Comparison of ENCODE assay signal across 11 cellular contexts in the genomic region with DNA sequence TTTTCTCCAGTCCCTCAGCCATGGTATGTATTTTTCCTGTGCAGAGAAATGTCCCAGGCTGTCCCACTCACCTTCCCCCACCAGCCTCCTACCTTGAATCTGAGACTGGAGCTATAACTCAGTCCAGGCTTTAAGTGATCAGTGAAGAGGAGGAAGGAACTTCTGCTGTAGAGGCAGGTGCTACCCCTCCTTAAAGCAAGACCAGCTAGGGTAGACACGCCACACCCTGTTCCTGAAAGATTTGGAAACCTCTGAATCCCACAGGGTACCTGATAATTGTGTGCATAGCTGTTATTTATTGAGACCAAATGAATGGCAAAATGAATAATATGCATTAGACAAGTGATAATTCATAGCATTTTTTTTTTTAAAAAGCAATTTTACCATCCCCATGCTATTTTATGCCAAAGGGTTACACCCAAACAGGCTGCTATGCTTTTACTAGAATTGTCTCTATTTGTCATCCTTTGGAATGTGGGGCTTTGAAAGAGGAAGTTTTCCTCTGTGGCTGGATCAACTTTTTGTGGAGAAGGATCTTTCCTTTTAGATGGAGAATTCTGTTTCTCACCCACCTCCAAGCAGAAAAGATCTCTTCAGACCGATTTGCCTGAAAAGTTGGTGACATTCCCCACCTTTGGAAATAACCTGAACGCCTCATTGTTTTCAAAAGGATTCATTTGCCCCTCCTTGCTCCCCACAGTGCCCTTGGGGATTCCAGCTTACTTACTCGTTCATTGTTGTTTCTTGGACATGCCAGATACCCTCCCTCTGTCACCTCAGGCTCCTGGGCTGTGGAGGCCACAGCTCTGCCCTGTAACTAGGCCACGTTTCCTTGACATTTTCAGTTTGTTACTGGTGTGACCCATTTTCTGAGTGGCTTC.
DNase-seq lines count a peak whose midpoint lies in the region; ATAC-seq and TF ChIP-seq lines count a peak whose summit lies in the region.
"Had no signal": no experiment of that assay in that cellular context is flagged by ENCODE, and none has a peak within 500 bp of the region (broad histone marks: within the 10 kb centered on the region; RNA-seq: fewer than 3 reads in every experiment).

No MANE protein-coding gene starts in this region.

- peak overlapping the region; percentile 100 for H3K4ac ChIP-seq in IMR-90 (ENCODE audit: low read depth, low read length)

- H3K9me3 ChIP-seq in IMR-90 (ENCODE audit: control insufficient read depth, insufficient read depth, low read length) = no peaks in the 10 kb centered on the region
- no peaks in the 10 kb centered on the region for H3K9me3 ChIP-seq in colonic mucosa
- H3K9me3 ChIP-seq in lung (ENCODE audit: control insufficient read depth in 2 of 2, insufficient read depth in 1 of 2, low read length in 1 of 2) = no peaks in the 10 kb centered on the region
- no peaks in the 10 kb centered on the region for H3K9me3 ChIP-seq in tibial nerve

- TF ChIP-seq EP300 in tibial nerve (IDR thresholded peaks at IDR 0.05) = no peak

- H4K5ac ChIP-seq in IMR-90 (ENCODE audit: low read depth, low read length) = peak overlapping the region; percentile 99

- peak; percentile 47 for ATAC-seq in IMR-90 (ENCODE audit: low read depth)
- ATAC-seq in lung (ENCODE audit: insufficient read depth, low FRiP score) = no peak
- no peak for ATAC-seq in HG03354 (IDR thresholded peaks at IDR 0.05; ENCODE audit: poor library complexity, severe bottlenecking, unreplicated experiment)
- no peak for ATAC-seq in HG03175 (IDR thresholded peaks at IDR 0.05; ENCODE audit: unreplicated experiment)

- peak overlapping the region; percentile 86 to 96 for H4K8ac ChIP-seq in IMR-90 (ENCODE audit: low read depth in 2 of 2, low read length in 2 of 2)

- CTCF ChIA-PET in IMR-90 (lab: Yijun Ruan, JAX) = interaction anchor here (1.7 kb wide), 1 partner anchor 249 kb away, joined by 4 read pairs; the partner anchor contains the start of gene NR3C1

- H3K27ac ChIP-seq in IMR-90 (ENCODE audit: insufficient read depth, low read length) (peak overlapping the region; percentile 100), colonic mucosa (peak overlapping the region; percentile 25), lung (ENCODE audit: low read depth in 1 of 2, low read length in 1 of 2) (peak overlapping the region; percentile 21 to 63), tibial nerve (peak overlapping the region in 3 of 4 donors; percentile 40 to 79 (median 72))

- no TSS peak for BruUV-seq in IMR-90 (replicated peaks; lab: Mats Ljungman, UMichigan)

- 30% methylated on average over 2 of the region's 5 CpGs; no CpG with 5 or more reads in 1 of the 2 experiments for WGBS in IMR-90 (ENCODE audit: extremely low coverage in 2 of 2, insufficient read length in 1 of 2), 2 experiments
- WGBS in lung, 2 donors = 85 to 96% methylated on average over 5 of the region's 5 CpGs
- 58 to 59% methylated on average over 5 of the region's 5 CpGs for whole genome bisulfite sequencing in tibial nerve, 2 donors

- no peak overlapping the region for H3K27ac Mint-ChIP-seq in activated naive CD8-positive, alpha-beta T cell treated with anti-CD3 and anti-CD28 coated beads for 36 hours
- H3K27ac Mint-ChIP-seq: T-helper 1 cell treated with Interleukin-12 subunit alpha and Interleukin-12 subunit beta and Interleukin-4 antibody, amounts not matched to agents 30 μg/mL and 1 μg/mL, for 36 hours had no signal

- no peak for TF ChIP-seq RAD21 in IMR-90 (IDR thresholded peaks at IDR 0.05; ENCODE audit: low read length)

- peak overlapping the region; percentile 97 for H2AK5ac ChIP-seq in IMR-90 (ENCODE audit: low read depth, low read length)

- no peak overlapping the region for H3K4me3 Mint-ChIP-seq in activated naive CD8-positive, alpha-beta T cell treated with anti-CD3 and anti-CD28 coated beads for 36 hours
- H3K4me3 Mint-ChIP-seq: IgD-negative memory B cell; T-helper 1 cell treated with Interleukin-12 subunit alpha and Interleukin-12 subunit beta and Interleukin-4 antibody, amounts not matched to agents 30 μg/mL and 1 μg/mL, for 36 hours had no signal

- peak overlapping the region; percentile 100 for H3K18ac ChIP-seq in IMR-90 (ENCODE audit: low read depth, low read length)

- peak overlapping the region; percentile 49 for H3K4me2 ChIP-seq in IMR-90 (ENCODE audit: low read depth, low read length)

- no peaks in the 10 kb centered on the region for H4K20me1 ChIP-seq in IMR-90 (ENCODE audit: insufficient read depth, low read length)

- no peaks in the 10 kb centered on the region for H3K36me3 ChIP-seq in IMR-90 (ENCODE audit: control insufficient read depth, insufficient read depth, low read length)
- H3K36me3 ChIP-seq in colonic mucosa = no peaks in the 10 kb centered on the region
- peaks cover 0 to 5% of the 10 kb centered on the region in 2 donors for H3K36me3 ChIP-seq in lung (ENCODE audit: control insufficient read depth in 2 of 2, insufficient read depth in 2 of 2, low read length in 2 of 2)
- peaks cover 0 to 14% (median 0%) of the 10 kb centered on the region in 3 donors for H3K36me3 ChIP-seq in tibial nerve

- peak overlapping the region; percentile 99 for H2BK20ac ChIP-seq in IMR-90 (ENCODE audit: low read depth, low read length)

- no peaks in the 10 kb centered on the region for H3K27me3 Mint-ChIP-seq in activated naive CD8-positive, alpha-beta T cell treated with anti-CD3 and anti-CD28 coated beads for 36 hours
- H3K27me3 Mint-ChIP-seq: IgD-negative memory B cell had no signal

- DNase-seq in IMR-90 (peak; percentile 42), colonic mucosa (no peak), lung (ENCODE audit: low spot score) (no peak), tibial nerve (ENCODE audit: low spot score in 2 of 2) (no peak), NCI-H2081 (lab: John Stamatoyannopoulos, UW) (no peak)
- DNase-seq in activated naive CD8-positive, alpha-beta T cell treated with anti-CD3 and anti-CD28 coated beads for 36 hours = no peak
- DNase-seq: central memory CD4-positive, alpha-beta T cell had no signal

- peak overlapping the region; percentile 98 for H3K14ac ChIP-seq in IMR-90 (replicated peaks; ENCODE audit: low read depth, low read length)

- peak overlapping the region; percentile 89 for H3K56ac ChIP-seq in IMR-90 (ENCODE audit: extremely low read depth, insufficient read depth, low read length)

- H3K9me1 ChIP-seq in IMR-90 (ENCODE audit: insufficient read depth, low read length) = peaks cover 17% of the 10 kb centered on the region

- H3K9ac ChIP-seq in IMR-90 (ENCODE audit: low read depth, low read length) (peak overlapping the region; percentile 69), colonic mucosa (ENCODE audit: low read depth in 2 of 2, low read length in 2 of 2) (no peak overlapping the region)

- POLR2A ChIA-PET in IMR-90 (lab: Charles Lee; ENCODE audit: unreplicated experiment) = interaction anchor here (1.2 kb wide), 1 partner anchor 16 kb away, joined by 3 read pairs; no protein-coding TSS in a partner anchor

- no peaks in the 10 kb centered on the region for H3K4me1 Mint-ChIP-seq in activated naive CD8-positive, alpha-beta T cell treated with anti-CD3 and anti-CD28 coated beads for 36 hours

- H3K79me1 ChIP-seq in IMR-90 (ENCODE audit: low read depth in 1 of 2, low read length in 2 of 2) = peaks cover 0 to 11% of the 10 kb centered on the region in 2 experiments; a peak in 2 of 4 replicates

- H3K27me3 ChIP-seq in IMR-90 (ENCODE audit: control insufficient read depth, insufficient read depth, low read length) (no peaks in the 10 kb centered on the region), colonic mucosa (no peaks in the 10 kb centered on the region), lung (ENCODE audit: control insufficient read depth, insufficient read depth) (no peaks in the 10 kb centered on the region), tibial nerve (no peaks in the 10 kb centered on the region)

- H3K4me3 ChIP-seq in IMR-90 (ENCODE audit: insufficient read depth, low read depth, low read length) (no peak overlapping the region), colonic mucosa (no peak overlapping the region), lung (no peak overlapping the region), tibial nerve (no peak overlapping the region)

- peak overlapping the region; percentile 75 for H2AK9ac ChIP-seq in IMR-90 (replicated peaks; ENCODE audit: low read depth, low read length, poor library complexity)

- dilution Hi-C loops in IMR-90 (cut with HindIII; ENCODE audit: low sequenced_read_pairs, unreplicated experiment) = no loop called here

- H3K23ac ChIP-seq in IMR-90 (ENCODE audit: low read depth, low read length) = peak overlapping the region; percentile 90

- H2BK120ac ChIP-seq in IMR-90 (ENCODE audit: low read depth, low read length) = peak overlapping the region; percentile 100

- H3K36me3 Mint-ChIP-seq in activated naive CD8-positive, alpha-beta T cell treated with anti-CD3 and anti-CD28 coated beads for 36 hours = peaks cover 15% of the 10 kb centered on the region

- intact Hi-C loops in IMR-90 (cut with micrococcal nuclease) = loop anchor here (10.0 kb wide), 1 partner anchor 1010 kb away; no protein-coding TSS in a partner anchor
- intact Hi-C loops in colonic mucosa (cut with DNase I) = no loop called here

- H4K91ac ChIP-seq in IMR-90 (ENCODE audit: insufficient read depth, low read depth, low read length) = peak overlapping the region; percentile 99

- no peaks in the 10 kb centered on the region for H3K9me3 Mint-ChIP-seq in activated naive CD8-positive, alpha-beta T cell treated with anti-CD3 and anti-CD28 coated beads for 36 hours
- H3K9me3 Mint-ChIP-seq: T-helper 1 cell treated with Interleukin-12 subunit alpha and Interleukin-12 subunit beta and Interleukin-4 antibody, amounts not matched to agents 30 μg/mL and 1 μg/mL, for 36 hours had no signal

- no peak for TF ChIP-seq POLR2A in IMR-90 (IDR thresholded peaks at IDR 0.05; ENCODE audit: low read depth, low read length)
- TF ChIP-seq POLR2A in tibial nerve (IDR thresholded peaks at IDR 0.05) = no peak

- peak overlapping the region; percentile 83 for H2AFZ ChIP-seq in IMR-90 (replicated peaks; ENCODE audit: low read length, poor library complexity)

- H3K4me1 ChIP-seq in IMR-90 (ENCODE audit: control insufficient read depth, insufficient read depth, low read length) = peaks cover 23% of the 10 kb centered on the region
- no peaks in the 10 kb centered on the region for H3K4me1 ChIP-seq in colonic mucosa
- peaks cover 11% of the 10 kb centered on the region in 2 donors for H3K4me1 ChIP-seq in lung (ENCODE audit: control insufficient read depth in 2 of 2, insufficient read depth in 2 of 2, low read length in 2 of 2)
- H3K4me1 ChIP-seq in tibial nerve = peaks cover 0 to 42% (median 8%) of the 10 kb centered on the region in 4 donors

- no peak for TF ChIP-seq CTCF in IMR-90 (conservative IDR thresholded peaks at IDR 0.05; ENCODE audit: low read depth, low read length)
- TF ChIP-seq CTCF in colonic mucosa (IDR thresholded peaks at IDR 0.05) = no peak
- no peak for TF ChIP-seq CTCF in lung (IDR thresholded peaks at IDR 0.05; ENCODE audit: control extremely low read depth, extremely low read depth)
- no peak for TF ChIP-seq CTCF in tibial nerve (IDR thresholded peaks at IDR 0.05)

- peak overlapping the region; percentile 97 for H2BK5ac ChIP-seq in IMR-90 (ENCODE audit: low read depth, low read length, poor library complexity, severe bottlenecking)

- peak overlapping the region; percentile 99 for H2BK15ac ChIP-seq in IMR-90 (ENCODE audit: low read depth, low read length)

- in situ Hi-C loops in IMR-90 (cut with MboI; ENCODE audit: low sequenced_read_pairs) = no loop called here

TF ChIP-seq in IMR-90, 13 proteins besides CTCF, POLR2A, EP300 and RAD21 (continues in another document):
- no peak for TF ChIP-seq MAFK (IDR thresholded peaks at IDR 0.05; ENCODE audit: low read depth, low read length)

Comparison
In these comparisons a context has a peak if more than half of its experiments do, and no peak if none do; other contexts are left out.
1. H3K27ac ChIP-seq: peak in every context shown above with its lines; median percentile 100 in IMR-90; 72 in tibial nerve; 42 in lung; 25 in colonic mucosa.